In genomic region chr12:76786986-76787385, GRCh38 we compare ENCODE assay signal across 1 cellular context.
A peak's percentile ranks its signal among the peaks of the same experiment; 100 is the strongest.
TF ChIP-seq lines count a peak whose summit lies in the region.

No MANE protein-coding gene starts in this region.

TF ChIP-seq in K562, 482 proteins besides CTCF, POLR2A, EP300 and RAD21 (continued from another document):
- TF ChIP-seq ZNF512 (tag; IDR thresholded peaks at IDR 0.05) (no peak), ARID3A (IDR thresholded peaks at IDR 0.05; ENCODE audit: borderline replicate concordance, low read depth, low read length) (peak; percentile 44; the same call in 1 of the 2 replicates), DNMT1 (IDR thresholded peaks at IDR 0.05) (no peak), CBX3 (IDR thresholded peaks at IDR 0.05; ENCODE audit: borderline replicate concordance in 1 of 2, low read length in 2 of 2) (peak in 1 of 2 experiments; percentile 69; a peak in 1 of 3 replicates), SIN3A (IDR thresholded peaks at IDR 0.05; ENCODE audit: borderline replicate concordance in 2 of 2, control insufficient read depth in 1 of 2, low read depth in 2 of 2, low read length in 2 of 2) (no peak), CHAMP1 (IDR thresholded peaks at IDR 0.05) (peak; percentile 87), RBM14 (IDR thresholded peaks at IDR 0.05; ENCODE audit: borderline replicate concordance, insufficient read depth, low read depth, low read length) (no peak), ZNF239 (CRISPR knock-in tag; IDR thresholded peaks at IDR 0.05) (no peak), TEAD4 (IDR thresholded peaks at IDR 0.05; ENCODE audit: low read length) (peak; percentile 67), TEAD4 (CRISPR knock-in tag; IDR thresholded peaks at IDR 0.05; ENCODE audit: borderline replicate concordance) (no peak), TAL1 (IDR thresholded peaks at IDR 0.05) (peak; percentile 57), NCOR1 (IDR thresholded peaks at IDR 0.05) (peak; percentile 44; the same call in 1 of the 2 replicates), PBX2 (CRISPR knock-in tag; IDR thresholded peaks at IDR 0.05; ENCODE audit: low read depth) (no peak), PBX2 (tag; conservative IDR thresholded peaks at IDR 0.05; ENCODE audit: low read depth) (no peak), ID3 (CRISPR knock-in tag; IDR thresholded peaks at IDR 0.05) (no peak), ID3 (tag; IDR thresholded peaks at IDR 0.05) (peak; percentile 61; the same call in 1 of the 2 replicates), ZNF77 (CRISPR knock-in tag; IDR thresholded peaks at IDR 0.05) (no peak), ZNF232 (CRISPR knock-in tag; IDR thresholded peaks at IDR 0.05) (no peak), FIP1L1 (IDR thresholded peaks at IDR 0.05; ENCODE audit: low read depth, low read length, poor library complexity, severe bottlenecking) (no peak), CXXC5 (CRISPR knock-in tag; IDR thresholded peaks at IDR 0.05) (peak; percentile 21; the same call in 1 of the 2 replicates), MTA2 (IDR thresholded peaks at IDR 0.05; ENCODE audit: low read depth) (peak; percentile 37; the same call in 1 of the 2 replicates), TBP (optimal IDR thresholded peaks at IDR 0.05; ENCODE audit: low read depth, low read length) (peak; percentile 57), NFE2 (IDR thresholded peaks at IDR 0.05; ENCODE audit: low read depth) (no peak), ZNF274 (IDR thresholded peaks at IDR 0.05; ENCODE audit: borderline replicate concordance, low read depth, low read length) (no peak)
TF ChIP-seq in K562: peak in this region for 34.
